Comparison of ENCODE assay signal across 1 cellular context in genomic region chr17:79778504-79779087, GRCh38.
A peak's percentile ranks its signal among the peaks of the same experiment; 100 is the strongest.
TF ChIP-seq lines count a peak whose summit lies in the region.

No MANE protein-coding gene starts in this region.

TF ChIP-seq in HepG2, 621 proteins besides CTCF, POLR2A, EP300 and RAD21 (continued from another document):
- TF ChIP-seq LRRFIP1 (CRISPR knock-in tag; conservative IDR thresholded peaks at IDR 0.05) = no peak
- no peak for TF ChIP-seq SRF (IDR thresholded peaks at IDR 0.05; ENCODE audit: low read depth, low read length)
- no peak for TF ChIP-seq FLYWCH1 (CRISPR knock-in tag; IDR thresholded peaks at IDR 0.05)
- no peak for TF ChIP-seq POLR2AphosphoS5 (IDR thresholded peaks at IDR 0.05; ENCODE audit: low read depth, low read length)
- TF ChIP-seq GABPB1 (CRISPR knock-in tag; IDR thresholded peaks at IDR 0.05) = peak; percentile 54; the same call in 1 of the 2 replicates
- no peak for TF ChIP-seq STAT5B (CRISPR knock-in tag; IDR thresholded peaks at IDR 0.05)
- TF ChIP-seq ZFX (CRISPR knock-in tag; IDR thresholded peaks at IDR 0.05; ENCODE audit: low read depth) = no peak
- TF ChIP-seq CCAR2 (optimal IDR thresholded peaks at IDR 0.05; ENCODE audit: low read depth, low read length) = no peak
- no peak for TF ChIP-seq MBNL3 (CRISPR knock-in tag; conservative IDR thresholded peaks at IDR 0.05)
- TF ChIP-seq MLXIP (CRISPR knock-in tag; IDR thresholded peaks at IDR 0.05; ENCODE audit: borderline replicate concordance) = no peak
- TF ChIP-seq KLF6 (CRISPR knock-in tag; IDR thresholded peaks at IDR 0.05) = no peak
- TF ChIP-seq ZNF335 (CRISPR knock-in tag; IDR thresholded peaks at IDR 0.05) = no peak
- no peak; the same call in 1 of the 2 replicates for TF ChIP-seq ZBTB10 (CRISPR knock-in tag; IDR thresholded peaks at IDR 0.05; ENCODE audit: borderline replicate concordance)
- no peak for TF ChIP-seq RFX5 (IDR thresholded peaks at IDR 0.05; ENCODE audit: low read depth, low read length)
- no peak for TF ChIP-seq ZBTB20 (CRISPR knock-in tag; IDR thresholded peaks at IDR 0.05; ENCODE audit: borderline replicate concordance, low read depth)
- TF ChIP-seq RBFOX2 (IDR thresholded peaks at IDR 0.05; ENCODE audit: low read depth, low read length) = 0 out of 2 replicates have a peak, but pooled peaks have one; percentile 10
- TF ChIP-seq EHMT2 (IDR thresholded peaks at IDR 0.05; ENCODE audit: borderline replicate concordance, low read depth, low read length) = no peak
- no peak for TF ChIP-seq ZNF569 (CRISPR knock-in tag; IDR thresholded peaks at IDR 0.05; ENCODE audit: borderline replicate concordance)
- TF ChIP-seq ZNF557 (CRISPR knock-in tag; IDR thresholded peaks at IDR 0.05) = no peak
- peak; percentile 57; the same call in 1 of the 2 replicates for TF ChIP-seq ZNF414 (CRISPR knock-in tag; IDR thresholded peaks at IDR 0.05)
- no peak for TF ChIP-seq IRF2 (CRISPR knock-in tag; IDR thresholded peaks at IDR 0.05)
- TF ChIP-seq SKIL (CRISPR knock-in tag; IDR thresholded peaks at IDR 0.05; ENCODE audit: borderline replicate concordance) = no peak
